Comparison of ENCODE assay signal across 2 cellular contexts in the genomic region with DNA sequence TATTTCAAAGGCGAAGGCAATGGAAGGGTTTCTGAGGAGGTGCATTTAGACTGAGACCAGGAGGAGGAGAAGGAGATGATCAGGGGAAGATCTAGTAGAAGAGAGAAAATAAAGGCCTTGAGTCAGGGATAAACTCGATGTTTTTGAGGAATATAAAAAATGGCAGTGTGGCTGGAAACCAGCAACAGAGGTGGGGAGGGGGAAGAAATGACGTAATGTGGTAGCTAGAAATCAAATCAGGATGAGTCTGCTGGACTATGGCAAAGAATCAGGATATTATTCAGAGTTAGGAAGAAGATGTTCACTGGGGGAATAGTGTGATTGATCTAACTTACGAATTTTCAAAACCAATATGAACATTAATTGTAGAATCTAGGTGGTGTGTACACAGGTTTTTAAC.
TF ChIP-seq lines count a peak whose summit lies in the region.

No MANE protein-coding gene starts in this region.

TF ChIP-seq in HEK293, 187 proteins besides CTCF, POLR2A, EP300 and RAD21:
- TF ChIP-seq ZSCAN16 (tag by site-specific recombination; IDR thresholded peaks at IDR 0.05) = no peak
- no peak for TF ChIP-seq GLI2 (tag by site-specific recombination; IDR thresholded peaks at IDR 0.05; ENCODE audit: borderline replicate concordance, low read depth)
- TF ChIP-seq, protein P1, sequence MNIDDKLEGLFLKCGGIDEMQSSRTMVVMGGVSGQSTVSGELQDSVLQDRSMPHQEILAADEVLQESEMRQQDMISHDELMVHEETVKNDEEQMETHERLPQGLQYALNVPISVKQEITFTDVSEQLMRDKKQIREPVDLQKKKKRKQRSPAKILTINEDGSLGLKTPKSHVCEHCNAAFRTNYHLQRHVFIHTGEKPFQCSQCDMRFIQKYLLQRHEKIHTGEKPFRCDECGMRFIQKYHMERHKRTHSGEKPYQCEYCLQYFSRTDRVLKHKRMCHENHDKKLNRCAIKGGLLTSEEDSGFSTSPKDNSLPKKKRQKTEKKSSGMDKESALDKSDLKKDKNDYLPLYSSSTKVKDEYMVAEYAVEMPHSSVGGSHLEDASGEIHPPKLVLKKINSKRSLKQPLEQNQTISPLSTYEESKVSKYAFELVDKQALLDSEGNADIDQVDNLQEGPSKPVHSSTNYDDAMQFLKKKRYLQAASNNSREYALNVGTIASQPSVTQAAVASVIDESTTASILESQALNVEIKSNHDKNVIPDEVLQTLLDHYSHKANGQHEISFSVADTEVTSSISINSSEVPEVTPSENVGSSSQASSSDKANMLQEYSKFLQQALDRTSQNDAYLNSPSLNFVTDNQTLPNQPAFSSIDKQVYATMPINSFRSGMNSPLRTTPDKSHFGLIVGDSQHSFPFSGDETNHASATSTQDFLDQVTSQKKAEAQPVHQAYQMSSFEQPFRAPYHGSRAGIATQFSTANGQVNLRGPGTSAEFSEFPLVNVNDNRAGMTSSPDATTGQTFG (tag by site-specific recombination; IDR thresholded peaks at IDR 0.05; ENCODE audit: borderline replicate concordance) = no peak
- TF ChIP-seq, protein P2, sequence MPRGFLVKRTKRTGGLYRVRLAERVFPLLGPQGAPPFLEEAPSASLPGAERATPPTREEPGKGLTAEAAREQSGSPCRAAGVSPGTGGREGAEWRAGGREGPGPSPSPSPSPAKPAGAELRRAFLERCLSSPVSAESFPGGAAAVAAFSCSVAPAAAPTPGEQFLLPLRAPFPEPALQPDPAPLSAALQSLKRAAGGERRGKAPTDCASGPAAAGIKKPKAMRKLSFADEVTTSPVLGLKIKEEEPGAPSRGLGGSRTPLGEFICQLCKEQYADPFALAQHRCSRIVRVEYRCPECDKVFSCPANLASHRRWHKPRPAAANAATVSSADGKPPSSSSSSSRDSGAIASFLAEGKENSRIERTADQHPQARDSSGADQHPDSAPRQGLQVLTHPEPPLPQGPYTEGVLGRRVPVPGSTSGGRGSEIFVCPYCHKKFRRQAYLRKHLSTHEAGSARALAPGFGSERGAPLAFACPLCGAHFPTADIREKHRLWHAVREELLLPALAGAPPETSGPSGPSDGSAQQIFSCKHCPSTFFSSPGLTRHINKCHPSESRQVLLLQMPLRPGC (tag by site-specific recombination; IDR thresholded peaks at IDR 0.05) = no peak
- TF ChIP-seq, protein P3, sequence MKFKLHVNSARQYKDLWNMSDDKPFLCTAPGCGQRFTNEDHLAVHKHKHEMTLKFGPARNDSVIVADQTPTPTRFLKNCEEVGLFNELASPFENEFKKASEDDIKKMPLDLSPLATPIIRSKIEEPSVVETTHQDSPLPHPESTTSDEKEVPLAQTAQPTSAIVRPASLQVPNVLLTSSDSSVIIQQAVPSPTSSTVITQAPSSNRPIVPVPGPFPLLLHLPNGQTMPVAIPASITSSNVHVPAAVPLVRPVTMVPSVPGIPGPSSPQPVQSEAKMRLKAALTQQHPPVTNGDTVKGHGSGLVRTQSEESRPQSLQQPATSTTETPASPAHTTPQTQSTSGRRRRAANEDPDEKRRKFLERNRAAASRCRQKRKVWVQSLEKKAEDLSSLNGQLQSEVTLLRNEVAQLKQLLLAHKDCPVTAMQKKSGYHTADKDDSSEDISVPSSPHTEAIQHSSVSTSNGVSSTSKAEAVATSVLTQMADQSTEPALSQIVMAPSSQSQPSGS (tag by site-specific recombination; IDR thresholded peaks at IDR 0.05; ENCODE audit: low read depth) = 0 out of 2 replicates have a peak, but pooled peaks have one; percentile 38
- TF ChIP-seq, protein P4, sequence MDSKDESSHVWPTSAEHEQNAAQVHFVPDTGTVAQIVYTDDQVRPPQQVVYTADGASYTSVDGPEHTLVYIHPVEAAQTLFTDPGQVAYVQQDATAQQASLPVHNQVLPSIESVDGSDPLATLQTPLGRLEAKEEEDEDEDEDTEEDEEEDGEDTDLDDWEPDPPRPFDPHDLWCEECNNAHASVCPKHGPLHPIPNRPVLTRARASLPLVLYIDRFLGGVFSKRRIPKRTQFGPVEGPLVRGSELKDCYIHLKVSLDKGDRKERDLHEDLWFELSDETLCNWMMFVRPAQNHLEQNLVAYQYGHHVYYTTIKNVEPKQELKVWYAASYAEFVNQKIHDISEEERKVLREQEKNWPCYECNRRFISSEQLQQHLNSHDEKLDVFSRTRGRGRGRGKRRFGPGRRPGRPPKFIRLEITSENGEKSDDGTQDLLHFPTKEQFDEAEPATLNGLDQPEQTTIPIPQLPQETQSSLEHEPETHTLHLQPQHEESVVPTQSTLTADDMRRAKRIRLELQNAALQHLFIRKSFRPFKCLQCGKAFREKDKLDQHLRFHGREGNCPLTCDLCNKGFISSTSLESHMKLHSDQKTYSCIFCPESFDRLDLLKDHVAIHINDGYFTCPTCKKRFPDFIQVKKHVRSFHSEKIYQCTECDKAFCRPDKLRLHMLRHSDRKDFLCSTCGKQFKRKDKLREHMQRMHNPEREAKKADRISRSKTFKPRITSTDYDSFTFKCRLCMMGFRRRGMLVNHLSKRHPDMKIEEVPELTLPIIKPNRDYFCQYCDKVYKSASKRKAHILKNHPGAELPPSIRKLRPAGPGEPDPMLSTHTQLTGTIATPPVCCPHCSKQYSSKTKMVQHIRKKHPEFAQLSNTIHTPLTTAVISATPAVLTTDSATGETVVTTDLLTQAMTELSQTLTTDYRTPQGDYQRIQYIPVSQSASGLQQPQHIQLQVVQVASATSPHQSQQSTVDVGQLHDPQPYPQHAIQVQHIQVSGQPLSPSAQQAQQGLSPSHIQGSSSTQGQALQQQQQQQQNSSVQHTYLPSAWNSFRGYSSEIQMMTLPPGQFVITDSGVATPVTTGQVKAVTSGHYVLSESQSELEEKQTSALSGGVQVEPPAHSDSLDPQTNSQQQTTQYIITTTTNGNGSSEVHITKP (tag by site-specific recombination; IDR thresholded peaks at IDR 0.05) = no peak
- TF ChIP-seq KLF16 (tag by site-specific recombination; IDR thresholded peaks at IDR 0.05) = no peak
- TF ChIP-seq ZNF596 (tag by site-specific recombination; IDR thresholded peaks at IDR 0.05) = no peak

TF ChIP-seq in H1, 55 proteins besides CTCF, POLR2A, EP300 and RAD21:
- TF ChIP-seq RFX5 (IDR thresholded peaks at IDR 0.05; ENCODE audit: borderline replicate concordance, low read depth, low read length) = no peak
TF ChIP-seq in H1: peak in this region for 0.
